Comparison of ENCODE assay signal across 8 cellular contexts in genomic region chr1:107058245-107059032, GRCh38. TPM values are rescaled to one million over a fixed set of nuclear protein-coding genes. Genes with fewer than 3 reads are reported as not detected.
DNase-seq lines count a peak whose midpoint lies in the region; ATAC-seq and TF ChIP-seq lines count a peak whose summit lies in the region.

No MANE protein-coding gene starts in this region.

- peak; percentile 33 for DNase-seq in NCI-H2171 treated with DMSO at 0.1 percent for 48 hours (lab: John Stamatoyannopoulos, UW)
- no peak for DNase-seq in NCI-H2171 (lab: John Stamatoyannopoulos, UW)
- peak; percentile 31 for DNase-seq in OCI-M1 (lab: John Stamatoyannopoulos, UW)
- no peak for DNase-seq in epithelial cell of esophagus (ENCODE audit: low read depth)
- peak; percentile 75 for DNase-seq in renal cortical epithelial cell (ENCODE audit: low read depth)
- no peak for DNase-seq in stimulated activated CD8-positive, alpha-beta memory T cell treated with anti-CD3 and anti-CD28 coated beads, Interleukin-4, amount 100 ng/mL, for 48 hours
- no peak for DNase-seq in omental fat pad (ENCODE audit: low spot score)
- DNase-seq in GDM1 (lab: John Stamatoyannopoulos, UW), result no peak

- peak overlapping the region; percentile 87 for H3K4me3 ChIP-seq in epithelial cell of esophagus (ENCODE audit: low read length)

- TF ChIP-seq CTCF in epithelial cell of esophagus (IDR thresholded peaks at IDR 0.05; ENCODE audit: insufficient read depth, low read depth, low read length, missing control alignments) (no peak), omental fat pad (IDR thresholded peaks at IDR 0.05) (no peak)

- ATAC-seq in omental fat pad (ENCODE audit: low FRiP score), result no peak

RNA-seq across cellular contexts. Expression of gene PRMT6, which starts 2.0 kb away (rescaled TPM):
- total RNA-seq in renal cortical epithelial cell (24.7 and 35.2 TPM in 2 replicates), omental fat pad (10 to 100 TPM in 1 of 4 donors, 1 to 10 TPM in 3; 8.1 to 14.2 (median 9.5) TPM)

Comparison
In these comparisons a context has a peak if more than half of its experiments do, and no peak if none do; other contexts are left out.
1. DNase-seq: peak in NCI-H2171 treated with DMSO at 0.1 percent for 48 hours (single experiment), OCI-M1 (single experiment) and renal cortical epithelial cell (single experiment); none in NCI-H2171 (single experiment), epithelial cell of esophagus (single experiment), stimulated activated CD8-positive, alpha-beta memory T cell treated with anti-CD3 and anti-CD28 coated beads, Interleukin-4, amount 100 ng/mL, for 48 hours (single experiment), omental fat pad (single experiment) and GDM1 (single experiment).